In the genomic region with DNA sequence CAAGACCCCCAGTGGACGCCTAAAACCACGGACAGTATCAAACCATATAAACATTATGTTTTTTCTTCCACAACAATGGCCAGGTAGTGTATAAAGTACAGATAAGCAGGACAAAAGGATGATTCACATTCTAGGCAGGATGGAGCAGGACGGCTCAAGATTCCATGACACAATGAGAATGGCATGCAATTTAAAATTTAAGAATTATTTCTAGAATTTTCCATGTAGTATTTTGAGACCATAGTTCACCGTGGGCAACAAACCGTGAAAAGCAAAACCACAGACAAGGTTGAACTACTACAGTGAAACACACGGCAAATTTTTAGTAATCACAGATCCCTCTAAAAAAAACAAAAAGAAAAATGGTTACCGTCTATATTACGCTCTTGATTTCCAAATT, we compare ENCODE assay signal across 16 cellular contexts. TPM values are rescaled to one million over a fixed set of nuclear protein-coding genes. Genes with fewer than 3 reads are reported as not detected.
DNase-seq lines count a peak whose midpoint lies in the region; ATAC-seq, FAIRE-seq and TF ChIP-seq lines count a peak whose summit lies in the region.
"Had no signal": no experiment of that assay in that cellular context is flagged by ENCODE, and none has a peak within 500 bp of the region (broad histone marks: within the 10 kb centered on the region; RNA-seq: fewer than 3 reads in every experiment).

No MANE protein-coding gene starts in this region.

- H4K20me1 ChIP-seq in GM12878 (ENCODE audit: control insufficient read depth, insufficient read depth), result no peaks in the 10 kb centered on the region

- H2AFZ ChIP-seq in GM12878 (ENCODE audit: control insufficient read depth, low read depth, low read length), result no peak overlapping the region; the same call in 1 of the 2 replicates

- H3K27ac Mint-ChIP-seq in activated naive CD4-positive, alpha-beta T cell treated with anti-CD3 and anti-CD28 coated beads, Interleukin-2, amount 10 ng/mL, durations not matched to agents 7 days and 5 days, result no peak overlapping the region

- H3K4me1 Mint-ChIP-seq in activated naive CD4-positive, alpha-beta T cell treated with anti-CD3 and anti-CD28 coated beads, Interleukin-2, amount 10 ng/mL, durations not matched to agents 7 days and 5 days, result peaks cover 33% of the 10 kb centered on the region

- no peaks in the 10 kb centered on the region for H3K27me3 Mint-ChIP-seq in activated naive CD4-positive, alpha-beta T cell treated with anti-CD3 and anti-CD28 coated beads, Interleukin-2, amount 10 ng/mL, durations not matched to agents 7 days and 5 days

- no TSS peak for BruUV-seq in GM12878 (replicated peaks; lab: Mats Ljungman, UMichigan)

- RAD21 ChIA-PET in GM12878 (lab: Charles Lee; ENCODE audit: unreplicated experiment), result interaction anchor here (0.6 to 6.1 kb wide), 7 partner anchors 19 to 436 kb away, joined by 3 to 137 read pairs (median 3); a partner anchor contains a TSS

- TF ChIP-seq POLR2A in GM12878 (IDR thresholded peaks at IDR 0.05; ENCODE audit: low read depth, low read length), result no peak

- H3K27me3 ChIP-seq in GM12878 (replicated peaks in 1 of 2; ENCODE audit: control insufficient read depth in 2 of 2, insufficient read depth in 2 of 2, low read length in 1 of 2) (no peaks in the 10 kb centered on the region), WERI-Rb-1 (ENCODE audit: insufficient read depth, low read depth, severe bottlenecking) (no peaks in the 10 kb centered on the region)
- H3K27me3 ChIP-seq: colonic mucosa, left lung, tibial nerve had no signal

- ATAC-seq in GM12878, result peak; percentile 27; the same call in 2 of the 3 replicates
- no peak for ATAC-seq in GM21619 (IDR thresholded peaks at IDR 0.05; ENCODE audit: unreplicated experiment)
- ATAC-seq: left lung had no signal

- SMC1A ChIA-PET in GM12878 (lab: Charles Lee; ENCODE audit: uncharacterized antibody, unreplicated experiment), result interaction anchor here (1.0 to 6.1 kb wide), 7 partner anchors 8 to 340 kb away, joined by 3 to 108 read pairs (median 9); a partner anchor contains a TSS

- peaks cover 7% of the 10 kb centered on the region for H3K79me2 ChIP-seq in GM12878 (ENCODE audit: control insufficient read depth, insufficient read depth, low read length)

- WGBS in GM12878 (ENCODE audit: insufficient coverage, insufficient replicate concordance, low lambda C conversion rate, missing lambda C conversion rate), result 38% methylated on average over 8 of the region's 8 CpGs

- DNase-seq in ACHN, result peak; percentile 79
- peak; percentile 61 for DNase-seq in HT1080 (ENCODE audit: low read depth)
- DNase-seq in GM12878 (ENCODE audit: low read depth, low spot score), result no peak
- peak; percentile 93 for DNase-seq in kidney glomerular epithelial cell (lab: John Stamatoyannopoulos, UW)
- DNase-seq in globus pallidus (ENCODE audit: low spot score), result no peak
- no peak for DNase-seq in WERI-Rb-1
- DNase-seq in activated naive CD4-positive, alpha-beta T cell treated with anti-CD3 and anti-CD28 coated beads, Interleukin-2, amount 10 ng/mL, durations not matched to agents 7 days and 5 days, result no peak
- DNase-seq: activated naive CD4-positive, alpha-beta T cell treated with Interleukin-2 at 50 U/mL for 16 hours; colonic mucosa; DMS53; left lung; NCI-H1417; NCI-H510A treated with DMSO at 0.1 percent for 48 hours; nucleus accumbens had no signal

- TF ChIP-seq EP300 in GM12878 (IDR thresholded peaks at IDR 0.05; ENCODE audit: borderline replicate concordance in 1 of 2, control insufficient read depth in 1 of 2, low read depth in 2 of 2, low read length in 2 of 2), result no peak

- H3K36me3 Mint-ChIP-seq in activated naive CD4-positive, alpha-beta T cell treated with anti-CD3 and anti-CD28 coated beads, Interleukin-2, amount 10 ng/mL, durations not matched to agents 7 days and 5 days, result peaks cover 38% of the 10 kb centered on the region

- peak; percentile 13 for FAIRE-seq in GM12878 (lab: Jason Lieb, UNC)

- no peak overlapping the region; the same call in 1 of the 2 replicates for H3K4me2 ChIP-seq in GM12878 (ENCODE audit: control insufficient read depth, insufficient read depth)

- TF ChIP-seq CTCF in GM12878 (IDR thresholded peaks at IDR 0.05 in 2 of 3, conservative IDR thresholded peaks at IDR 0.05 in 1 of 3; ENCODE audit: control insufficient read depth in 2 of 3, extremely low read depth in 1 of 3, insufficient read depth in 1 of 3, low read depth in 3 of 3, low read length in 3 of 3) (no peak), WERI-Rb-1 (IDR thresholded peaks at IDR 0.05; ENCODE audit: low read depth, low read length) (no peak)

- H3K9me3 ChIP-seq in GM12878 (replicated peaks; ENCODE audit: control insufficient read depth, insufficient read depth, low read length) (no peaks in the 10 kb centered on the region), WERI-Rb-1 (ENCODE audit: severe bottlenecking) (no peaks in the 10 kb centered on the region)
- H3K9me3 ChIP-seq: colonic mucosa, left lung, tibial nerve had no signal

- no peak overlapping the region for H3K4me3 Mint-ChIP-seq in activated naive CD4-positive, alpha-beta T cell treated with anti-CD3 and anti-CD28 coated beads, Interleukin-2, amount 10 ng/mL, durations not matched to agents 7 days and 5 days

- intact Hi-C loops in GM12878 (cut with micrococcal nuclease; ENCODE audit: unreplicated experiment), result loop anchor here (10.0 kb wide), 1 partner anchor 102 kb away; no protein-coding TSS in a partner anchor

- H3K36me3 ChIP-seq in GM12878 (ENCODE audit: control insufficient read depth in 2 of 2, insufficient read depth in 2 of 2, low read length in 1 of 2), result peaks cover 2 to 16% of the 10 kb centered on the region in 2 experiments; a peak in 3 of 4 replicates
- H3K36me3 ChIP-seq in WERI-Rb-1, result peaks cover 50% of the 10 kb centered on the region
- H3K36me3 ChIP-seq: colonic mucosa had no signal

- 0 out of 2 replicates have a peak overlapping the region, but pooled peaks have one; percentile 24 for H3K27ac ChIP-seq in GM12878 (ENCODE audit: control insufficient read depth, insufficient read depth)
- no peak overlapping the region for H3K27ac ChIP-seq in WERI-Rb-1
- H3K27ac ChIP-seq: colonic mucosa, left lung had no signal

- POLR2A ChIA-PET in GM12878 (lab: Charles Lee), result interaction anchor here (0.7 to 1.5 kb wide), 2 partner anchors 152 to 339 kb away, joined by 3 to 4 read pairs; no protein-coding TSS in a partner anchor

- peaks cover 16% of the 10 kb centered on the region for H3K4me1 ChIP-seq in GM12878 (ENCODE audit: control insufficient read depth, insufficient read depth, low read length)
- H3K4me1 ChIP-seq: colonic mucosa had no signal

- no peak for TF ChIP-seq RAD21 in GM12878 (IDR thresholded peaks at IDR 0.05; ENCODE audit: insufficient read depth, low read depth, low read length)

- in situ Hi-C loops in ACHN (cut with HindIII; ENCODE audit: low pct_ligation_motif_present, low pct_unique_long_range_greater_than_20kb, low sequenced_read_pairs) (no loop called here), GM12878 (cut with MboI) (no loop called here)

- no peak overlapping the region for H3K4me3 ChIP-seq in GM12878
- no peak overlapping the region for H3K4me3 ChIP-seq in WERI-Rb-1 (ENCODE audit: low read depth, low read length)
- H3K4me3 ChIP-seq: colonic mucosa, left lung, tibial nerve had no signal

- H3K9me3 Mint-ChIP-seq in activated naive CD4-positive, alpha-beta T cell treated with anti-CD3 and anti-CD28 coated beads, Interleukin-2, amount 10 ng/mL, durations not matched to agents 7 days and 5 days, result no peaks in the 10 kb centered on the region

- no peak overlapping the region for H3K9ac ChIP-seq in GM12878 (ENCODE audit: control insufficient read depth, insufficient read depth, low read length)

- CTCF ChIA-PET in GM12878 (lab: Yijun Ruan, JAX), result interaction anchor here (1.5 to 6.8 kb wide), 6 partner anchors 9 to 341 kb away, joined by 3 to 280 read pairs (median 54); a partner anchor contains a TSS
- CTCF ChIA-PET in activated naive CD4-positive, alpha-beta T cell treated with anti-CD3 and anti-CD28 coated beads, Interleukin-2, amount 10 ng/mL, durations not matched to agents 7 days and 5 days (lab: Charles Lee), result interaction anchor here (1.4 to 4.5 kb wide), 3 partner anchors 149 to 568 kb away, joined by 3 to 100 read pairs (median 65); a partner anchor contains a TSS

TF ChIP-seq in GM12878, 131 proteins besides CTCF, POLR2A, EP300 and RAD21 (continues in another document):
- TF ChIP-seq RUNX3 (IDR thresholded peaks at IDR 0.05; ENCODE audit: low read length) (peak; percentile 28; the same call in 1 of the 2 replicates), PML (IDR thresholded peaks at IDR 0.05; ENCODE audit: low read length) (no peak), RCOR1 (conservative IDR thresholded peaks at IDR 0.05; ENCODE audit: low read depth, low read length) (no peak)

RNA-seq across cellular contexts. Expression of a gene that starts 7.5 kb away (rescaled TPM):
- 17.9 and 25.1 TPM in 2 replicates for total RNA-seq in HT1080 (2014; rRNA removed; shearing (Covaris generic))
- 19.5 and 19.7 TPM in 2 replicates for polyA plus RNA-seq in HT1080 (2015; cell fraction: cytosol; rRNA removed)
- 23.7 and 28.9 TPM in 2 replicates for polyA plus RNA-seq in HT1080 (2015; cell fraction: nucleus; rRNA removed)
- total RNA-seq in GM12878 (2013; cell fraction: nucleolus; rRNA removed), result 79.0 and 88.5 TPM in 2 replicates
- total RNA-seq in GM12878 (2014; rRNA removed) (26.3 and 34.3 TPM in 2 replicates), GM12878 (2014; rRNA removed; fragmentation: Illumina TruSeq; extraction: Trizol) (34.0 and 34.7 TPM in 2 replicates), GM12878 (2021) (23.0 and 23.3 TPM in 2 replicates)
- polyA plus RNA-seq in GM12878 (2011; ENCODE audit: low read depth), result 8.9 TPM
- polyA plus RNA-seq in GM12878 (2011; rRNA removed) (38.6 and 58.8 TPM in 2 replicates), GM12878 (2014; fragmentation: Illumina TruSeq; extraction: Trizol) (29.6 and 30.3 TPM in 2 replicates), GM12878 (2014; fragmentation: Nextera tagmentation; extraction: Ambion mirVana) (10 to 100 TPM; 41.3 to 42.0 TPM), GM12878 (2014; rRNA removed) (18.9 and 22.2 TPM in 2 replicates), GM12878 (2016; fragmentation: Nextera tagmentation; extraction: Ambion mirVana) (10 to 100 TPM; 41.9 to 45.3 TPM)
- 11.6 and 12.9 TPM in 2 replicates for polyA plus RNA-seq in GM12878 (2011; cell fraction: cytosol; rRNA removed)
- polyA plus RNA-seq in GM12878 (2011; cell fraction: nucleus; rRNA removed), result 18.0 and 20.2 TPM in 2 replicates
- 20.1 and 22.9 TPM in 2 replicates for polyA plus RNA-seq in GM12878 (2012)
- 16.3 and 20.9 TPM in 2 replicates for polyA minus RNA-seq in GM12878 (2011; rRNA and poly(A)+ RNA removed)
- 8.7 and 9.5 TPM in 2 replicates for polyA minus RNA-seq in GM12878 (2011; cell fraction: cytosol; rRNA and poly(A)+ RNA removed)
- 25.4 and 36.5 TPM in 2 replicates for polyA minus RNA-seq in GM12878 (2011; cell fraction: nucleus; rRNA and poly(A)+ RNA removed)

Comparison
In these comparisons a context has a peak if more than half of its experiments do, and no peak if none do; other contexts are left out.
1. DNase-seq: peak in ACHN (single experiment), HT1080 (single experiment) and kidney glomerular epithelial cell (single experiment); none in GM12878 (single experiment), globus pallidus (single experiment), WERI-Rb-1 (single experiment) and activated naive CD4-positive, alpha-beta T cell treated with anti-CD3 and anti-CD28 coated beads, Interleukin-2, amount 10 ng/mL, durations not matched to agents 7 days and 5 days (single experiment).